Comparison of ENCODE assay signal across 21 cellular contexts in genomic region chr11:114273071-114273470, GRCh38. TPM values are rescaled to one million over a fixed set of nuclear protein-coding genes. Genes with fewer than 3 reads are reported as not detected.
A peak's percentile ranks its signal among the peaks of the same experiment; 100 is the strongest.
DNase-seq lines count a peak whose midpoint lies in the region; ATAC-seq and TF ChIP-seq lines count a peak whose summit lies in the region.
"Had no signal": no experiment of that assay in that cellular context is flagged by ENCODE, and none has a peak within 500 bp of the region (broad histone marks: within the 10 kb centered on the region; RNA-seq: fewer than 3 reads in every experiment).

No MANE protein-coding gene starts in this region.

- WGBS in lower leg skin, 2 donors = 68 to 80% methylated on average over 3 of the region's 3 CpGs

- no peak overlapping the region for H3K4me3 Mint-ChIP-seq in activated CD8-positive, alpha-beta memory T cell treated with anti-CD3 and anti-CD28 coated beads, Interleukin-2, amount 10 ng/mL, durations not matched to agents 7 days and 5 days
- H3K4me3 Mint-ChIP-seq in osteocyte (ENCODE audit: unreplicated experiment) = no peak overlapping the region
- H3K4me3 Mint-ChIP-seq: CD4-positive, CD25-positive, alpha-beta regulatory T cell; CD8-positive, alpha-beta memory T cell; HFFc6 had no signal

- TF ChIP-seq POLR2A in lower leg skin (IDR thresholded peaks at IDR 0.05) = no peak

- no peaks in the 10 kb centered on the region for H3K36me3 ChIP-seq in MG63
- H3K36me3 ChIP-seq: BE2C had no signal

- H3K9me3 Mint-ChIP-seq in activated CD8-positive, alpha-beta memory T cell treated with anti-CD3 and anti-CD28 coated beads, Interleukin-2, amount 10 ng/mL, durations not matched to agents 7 days and 5 days (ENCODE audit: low read depth) = no peaks in the 10 kb centered on the region
- H3K9me3 Mint-ChIP-seq in osteocyte (ENCODE audit: unreplicated experiment) = no peaks in the 10 kb centered on the region
- H3K9me3 Mint-ChIP-seq: CD4-positive, CD25-positive, alpha-beta regulatory T cell; CD8-positive, alpha-beta memory T cell had no signal

- intact Hi-C loops in lower leg skin (cut with DNase I; ENCODE audit: low total_unique reads) = no loop called here

- peaks cover 3% of the 10 kb centered on the region; the same call in 1 of the 2 replicates for H3K27me3 ChIP-seq in MG63

- H3K4me1 Mint-ChIP-seq in activated CD8-positive, alpha-beta memory T cell treated with anti-CD3 and anti-CD28 coated beads, Interleukin-2, amount 10 ng/mL, durations not matched to agents 7 days and 5 days = no peaks in the 10 kb centered on the region
- no peaks in the 10 kb centered on the region for H3K4me1 Mint-ChIP-seq in osteocyte (ENCODE audit: unreplicated experiment)
- H3K4me1 Mint-ChIP-seq: CD4-positive, CD25-positive, alpha-beta regulatory T cell; CD8-positive, alpha-beta memory T cell had no signal

- peak; percentile 22 for DNase-seq in activated CD8-positive, alpha-beta memory T cell treated with anti-CD3 and anti-CD28 coated beads, Interleukin-2, amount 10 ng/mL, durations not matched to agents 7 days and 5 days
- no peak for DNase-seq in activated CD8-positive, alpha-beta memory T cell treated with anti-CD3 and anti-CD28 coated beads, Interleukin-2, amount 50 U/mL, for 48 hours
- DNase-seq in NCI-H524 treated with DMSO at 0.1 percent for 48 hours (lab: John Stamatoyannopoulos, UW) (peak; percentile 42), cerebellum (ENCODE audit: low spot score) (peak; percentile 31), osteocyte (ENCODE audit: extremely low spot score, unreplicated experiment) (peak; percentile 23), lower leg skin (ENCODE audit: low spot score in 2 of 2) (no peak), MG63 (no peak), HuH-7.5 (ENCODE audit: low spot score) (no peak)
- DNase-seq: ACHN; BE2C; CD4-positive, CD25-positive, alpha-beta regulatory T cell; CD8-positive, alpha-beta memory T cell; COR-L47; DMS 273 treated with DMSO at 0.1 percent for 48 hours; DMS53; GF-D8; GOT3; H7; HFFc6 had no signal

- CTCF ChIA-PET in activated CD8-positive, alpha-beta memory T cell treated with anti-CD3 and anti-CD28 coated beads, Interleukin-2, amount 10 ng/mL, durations not matched to agents 7 days and 5 days (lab: Charles Lee) = interaction anchor here (1.5 kb wide), 1 partner anchor 11 kb away, joined by 4 read pairs; no protein-coding TSS in a partner anchor

- H3K36me3 Mint-ChIP-seq in activated CD8-positive, alpha-beta memory T cell treated with anti-CD3 and anti-CD28 coated beads, Interleukin-2, amount 10 ng/mL, durations not matched to agents 7 days and 5 days = no peaks in the 10 kb centered on the region
- H3K36me3 Mint-ChIP-seq in osteocyte (ENCODE audit: unreplicated experiment) = no peaks in the 10 kb centered on the region
- H3K36me3 Mint-ChIP-seq: CD4-positive, CD25-positive, alpha-beta regulatory T cell had no signal

- H3K27ac Mint-ChIP-seq in activated CD8-positive, alpha-beta memory T cell treated with anti-CD3 and anti-CD28 coated beads, Interleukin-2, amount 10 ng/mL, durations not matched to agents 7 days and 5 days = no peak overlapping the region
- no peak overlapping the region for H3K27ac Mint-ChIP-seq in osteocyte (ENCODE audit: unreplicated experiment)
- H3K27ac Mint-ChIP-seq: CD4-positive, CD25-positive, alpha-beta regulatory T cell; CD8-positive, alpha-beta memory T cell; HFFc6 had no signal

- ATAC-seq in activated CD8-positive, alpha-beta memory T cell treated with anti-CD3 and anti-CD28 coated beads, Interleukin-2, amount 10 ng/mL, durations not matched to agents 7 days and 5 days = no peak
- ATAC-seq: HCT116, HepG2 had no signal

- TF ChIP-seq CTCF in osteocyte (IDR thresholded peaks at IDR 0.05) (no peak), lower leg skin (IDR thresholded peaks at IDR 0.05) (no peak)

- H3K27me3 Mint-ChIP-seq in activated CD8-positive, alpha-beta memory T cell treated with anti-CD3 and anti-CD28 coated beads, Interleukin-2, amount 10 ng/mL, durations not matched to agents 7 days and 5 days = peaks cover 56% of the 10 kb centered on the region
- H3K27me3 Mint-ChIP-seq in osteocyte (ENCODE audit: unreplicated experiment) = peaks cover 62% of the 10 kb centered on the region

- H3K4me3 ChIP-seq in lower leg skin (ENCODE audit: low read depth, poor library complexity, severe bottlenecking) (no peak overlapping the region), MG63 (no peak overlapping the region)

- H3K9me3 ChIP-seq in MG63 = no peaks in the 10 kb centered on the region
- H3K9me3 ChIP-seq: BE2C had no signal

RNA-seq across cellular contexts. Expression of gene NNMT, which starts 23.1 kb away (rescaled TPM):
- total RNA-seq in activated CD8-positive, alpha-beta memory T cell treated with anti-CD3 and anti-CD28 coated beads, Interleukin-2, amount 10 ng/mL, durations not matched to agents 7 days and 5 days = not detected
- total RNA-seq in cerebellum (0.45 TPM), osteocyte (65.4 and 79.5 TPM in 2 replicates), lower leg skin (100 to 1,000 TPM; 137 to 381 (median 145) TPM)
- 377 and 715 TPM in 2 replicates for total RNA-seq in MG63 (2014; rRNA removed; shearing (Covaris generic); ENCODE audit: low replicate concordance)
- total RNA-seq: CD4-positive, CD25-positive, alpha-beta regulatory T cell; CD8-positive, alpha-beta memory T cell; H7; HepG2 had no signal

Comparison
In these comparisons a context has a peak if more than half of its experiments do, and no peak if none do; other contexts are left out.
1. DNase-seq: peak in activated CD8-positive, alpha-beta memory T cell treated with anti-CD3 and anti-CD28 coated beads, Interleukin-2, amount 10 ng/mL, durations not matched to agents 7 days and 5 days (single experiment), NCI-H524 treated with DMSO at 0.1 percent for 48 hours (single experiment), cerebellum (single experiment) and osteocyte (single experiment); none in activated CD8-positive, alpha-beta memory T cell treated with anti-CD3 and anti-CD28 coated beads, Interleukin-2, amount 50 U/mL, for 48 hours (single experiment), lower leg skin (0 of 2), MG63 (single experiment) and HuH-7.5 (single experiment).
2. RNA of gene NNMT, which starts 23.1 kb away (total RNA-seq): 377 to 715 TPM in MG63, 137 to 381 TPM in lower leg skin and 65.4 to 79.5 TPM in osteocyte; 0.45 TPM in cerebellum (single experiment) and not detected in activated CD8-positive, alpha-beta memory T cell treated with anti-CD3 and anti-CD28 coated beads, Interleukin-2, amount 10 ng/mL, durations not matched to agents 7 days and 5 days; every median in the first group is over 10 times any median in the second.